8 cellular contexts compared by ENCODE assay signal in the genomic region with DNA sequence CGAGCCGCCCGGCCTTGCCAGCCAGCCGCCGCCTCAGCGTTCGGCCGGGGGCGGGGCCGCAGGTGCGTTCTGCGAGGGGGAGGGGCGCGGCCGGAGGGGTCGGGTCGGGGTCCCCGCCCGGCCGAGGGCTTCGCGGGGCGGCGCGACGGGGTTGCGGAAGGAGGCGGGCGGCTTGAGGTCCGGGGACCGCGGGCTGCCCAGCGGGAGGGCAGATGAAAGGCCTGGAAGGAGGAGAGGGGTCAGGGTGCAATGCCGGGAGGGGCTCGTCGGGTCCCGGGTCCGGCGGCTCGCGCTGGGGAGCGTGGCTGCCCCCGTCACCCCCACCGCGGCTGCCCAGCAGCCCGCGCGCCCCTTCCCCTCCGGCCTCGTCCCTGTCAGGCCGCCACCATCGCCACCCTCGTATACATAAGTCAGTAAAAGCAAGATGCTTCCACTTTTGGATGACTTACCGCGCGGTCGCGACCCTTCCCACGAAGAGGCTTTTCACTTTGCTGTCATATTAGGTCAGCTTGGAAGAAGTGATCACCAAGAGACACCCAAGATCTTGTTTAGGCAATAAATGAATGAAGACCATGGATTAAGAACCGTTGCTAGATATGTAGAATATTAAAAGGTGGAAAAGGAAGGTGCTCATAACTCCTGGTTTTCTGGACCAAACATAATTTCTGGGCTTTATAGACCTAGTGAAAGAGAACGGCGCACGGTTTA. TPM values are rescaled to one million over a fixed set of nuclear protein-coding genes. Genes with fewer than 3 reads are reported as not detected.
DNase-seq lines count a peak whose midpoint lies in the region; ATAC-seq and TF ChIP-seq lines count a peak whose summit lies in the region.

No MANE protein-coding gene starts in this region.

- peak; percentile 36 for DNase-seq in stimulated activated CD4-positive, alpha-beta T cell treated with anti-CD3 and anti-CD28 coated beads, Interleukin-15, amount 100 ng/mL, for 24 hours
- DNase-seq in stimulated activated CD4-positive, alpha-beta T cell treated with anti-CD3 and anti-CD28 coated beads, Interleukin-2, amount 100 ng/mL, for 48 hours: no peak
- peak; percentile 73 for DNase-seq in activated CD4-positive, alpha-beta T cell treated with anti-CD3 and anti-CD28 coated beads, Interleukin-2, amount 10 ng/mL, durations not matched to agents 24 days and 14 days
- DNase-seq in foreskin fibroblast (no peak), progenitor cell of endocrine pancreas (ENCODE audit: low spot score, unreplicated experiment) (no peak), OCI-M2 (lab: John Stamatoyannopoulos, UW; ENCODE audit: unreplicated experiment) (no peak), inferior parietal cortex (ENCODE audit: extremely low spot score) (no peak)

- H3K4me1 Mint-ChIP-seq in activated CD4-positive, alpha-beta T cell treated with anti-CD3 and anti-CD28 coated beads, Interleukin-2, amount 10 ng/mL, durations not matched to agents 24 days and 14 days: peaks cover 22% of the 10 kb centered on the region
- peaks cover 24% of the 10 kb centered on the region for H3K4me1 Mint-ChIP-seq in progenitor cell of endocrine pancreas (ENCODE audit: low read depth)

- H3K27ac Mint-ChIP-seq in activated CD4-positive, alpha-beta T cell treated with anti-CD3 and anti-CD28 coated beads, Interleukin-2, amount 10 ng/mL, durations not matched to agents 24 days and 14 days: peak overlapping the region; percentile 96
- peak overlapping the region; percentile 91 for H3K27ac Mint-ChIP-seq in progenitor cell of endocrine pancreas

- intact Hi-C loops in activated CD4-positive, alpha-beta T cell treated with anti-CD3 and anti-CD28 coated beads, Interleukin-2, amount 10 ng/mL, durations not matched to agents 24 days and 14 days (cut with micrococcal nuclease): loop anchor here (1.0 to 10.0 kb wide), 3 partner anchors 8 to 267 kb away; no protein-coding TSS in a partner anchor

- H3K36me3 Mint-ChIP-seq in activated CD4-positive, alpha-beta T cell treated with anti-CD3 and anti-CD28 coated beads, Interleukin-2, amount 10 ng/mL, durations not matched to agents 24 days and 14 days (ENCODE audit: low read depth): peaks cover 16% of the 10 kb centered on the region
- H3K36me3 Mint-ChIP-seq in progenitor cell of endocrine pancreas (ENCODE audit: insufficient read depth): no peaks in the 10 kb centered on the region

- ATAC-seq in HG03139 (IDR thresholded peaks at IDR 0.05; ENCODE audit: unreplicated experiment): peak; percentile 11

- peak overlapping the region; percentile 93 for H3K4me3 Mint-ChIP-seq in activated CD4-positive, alpha-beta T cell treated with anti-CD3 and anti-CD28 coated beads, Interleukin-2, amount 10 ng/mL, durations not matched to agents 24 days and 14 days
- peak overlapping the region; percentile 99 for H3K4me3 Mint-ChIP-seq in progenitor cell of endocrine pancreas (ENCODE audit: low read depth)

- peak overlapping the region; percentile 62 to 94 for H3K4me3 ChIP-seq in foreskin fibroblast (ENCODE audit: low read depth in 1 of 2, low read length in 2 of 2)

- TF ChIP-seq CTCF in foreskin fibroblast (IDR thresholded peaks at IDR 0.05; ENCODE audit: low read depth, low read length): no peak
- TF ChIP-seq CTCF in progenitor cell of endocrine pancreas (IDR thresholded peaks at IDR 0.05; ENCODE audit: unreplicated experiment): no peak

- H3K9me3 Mint-ChIP-seq in activated CD4-positive, alpha-beta T cell treated with anti-CD3 and anti-CD28 coated beads, Interleukin-2, amount 10 ng/mL, durations not matched to agents 24 days and 14 days: no peaks in the 10 kb centered on the region
- no peaks in the 10 kb centered on the region for H3K9me3 Mint-ChIP-seq in progenitor cell of endocrine pancreas (ENCODE audit: low read depth)

- H3K27me3 Mint-ChIP-seq in activated CD4-positive, alpha-beta T cell treated with anti-CD3 and anti-CD28 coated beads, Interleukin-2, amount 10 ng/mL, durations not matched to agents 24 days and 14 days: no peaks in the 10 kb centered on the region
- H3K27me3 Mint-ChIP-seq in progenitor cell of endocrine pancreas: no peaks in the 10 kb centered on the region

RNA-seq across cellular contexts. Expression of a gene that starts 0.6 kb away (rescaled TPM):
- 280 and 302 TPM in 2 replicates for total RNA-seq in activated CD4-positive, alpha-beta T cell treated with anti-CD3 and anti-CD28 coated beads, Interleukin-2, amount 10 ng/mL, durations not matched to agents 24 days and 14 days
- total RNA-seq in progenitor cell of endocrine pancreas: 263 and 279 TPM in 2 replicates

Comparison
In these comparisons a context has a peak if more than half of its experiments do, and no peak if none do; other contexts are left out.
1. DNase-seq: peak in stimulated activated CD4-positive, alpha-beta T cell treated with anti-CD3 and anti-CD28 coated beads, Interleukin-15, amount 100 ng/mL, for 24 hours (single experiment) and activated CD4-positive, alpha-beta T cell treated with anti-CD3 and anti-CD28 coated beads, Interleukin-2, amount 10 ng/mL, durations not matched to agents 24 days and 14 days (single experiment); none in stimulated activated CD4-positive, alpha-beta T cell treated with anti-CD3 and anti-CD28 coated beads, Interleukin-2, amount 100 ng/mL, for 48 hours (0 of 2), foreskin fibroblast (0 of 2), progenitor cell of endocrine pancreas (single experiment), OCI-M2 (single experiment) and inferior parietal cortex (single experiment).